31 cellular contexts compared by ENCODE assay signal in the genomic region with DNA sequence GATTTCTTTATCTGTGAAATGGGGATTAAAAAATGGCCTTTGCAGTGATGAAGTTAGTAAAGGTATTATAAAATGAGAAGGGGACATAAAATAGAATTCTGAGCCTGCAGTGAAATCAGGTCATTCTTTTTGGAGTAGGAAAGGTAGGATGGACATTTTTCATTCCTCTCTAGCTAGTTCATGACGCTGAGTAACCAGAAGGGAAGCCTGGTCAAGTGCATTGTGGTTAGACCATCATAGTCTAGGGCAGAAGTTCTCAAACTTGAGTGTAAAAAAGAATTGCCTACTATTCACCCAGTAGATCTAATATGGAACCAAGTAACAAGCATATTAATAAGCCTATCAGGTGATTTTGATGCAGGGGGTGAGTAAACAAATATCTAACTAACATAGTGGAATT.
"Had no signal": no experiment of that assay in that cellular context is flagged by ENCODE, and none has a peak within 500 bp of the region (broad histone marks: within the 10 kb centered on the region; RNA-seq: fewer than 3 reads in every experiment).

No MANE protein-coding gene starts in this region.

- H3K36me3 ChIP-seq: ascending aorta, esophagus squamous epithelium, ovary, right lobe of liver, thoracic aorta had no signal

- ATAC-seq: left cardiac atrium, left ventricle myocardium superior, mucosa of descending colon, right lobe of liver had no signal

- H3K4me3 ChIP-seq: ascending aorta, esophagus squamous epithelium, mucosa of descending colon, ovary, right lobe of liver, skin epidermis, thoracic aorta had no signal

- H3K9me3 ChIP-seq: ascending aorta, esophagus squamous epithelium, mucosa of descending colon, ovary, right lobe of liver, thoracic aorta had no signal

- H3K36me3 Mint-ChIP-seq: activated naive CD8-positive, alpha-beta T cell had no signal

- H3K4me1 ChIP-seq: esophagus squamous epithelium, right lobe of liver had no signal

- H3K27me3 ChIP-seq: ascending aorta, brain microvascular endothelial cell, esophagus squamous epithelium, ovary, right lobe of liver had no signal

- H3K9me3 Mint-ChIP-seq: dendritic cell treated with granulocyte-macrophage colony-stimulating factor and Interleukin-4, amounts not matched to agents 40 ng/mL and 50 ng/mL, for 4 days; endodermal cell; nephron; stimulated activated naive CD8-positive, alpha-beta T cell treated with anti-CD3 and anti-CD28 coated beads, Interleukin-15, Interleukin-2, amounts not matched to agents 100 ng/mL and 50 ng/mL, for 24 hours; T-helper 2 cell treated with Interferon-gamma antibody and Interleukin-4, amounts not matched to agents 5 μg/mL and 100 μg/mL, for 36 hours had no signal

- H3K4me3 Mint-ChIP-seq: activated naive CD8-positive, alpha-beta T cell; dendritic cell treated with granulocyte-macrophage colony-stimulating factor and Interleukin-4, amounts not matched to agents 40 ng/mL and 50 ng/mL, for 4 days; endodermal cell; nephron; stimulated activated naive CD8-positive, alpha-beta T cell treated with anti-CD3 and anti-CD28 coated beads, Interleukin-15, Interleukin-2, amounts not matched to agents 100 ng/mL and 50 ng/mL, for 24 hours; T-helper 2 cell treated with Interferon-gamma antibody and Interleukin-4, amounts not matched to agents 5 μg/mL and 100 μg/mL, for 36 hours had no signal

- DNase-seq: activated CD4-positive, alpha-beta T cell treated with anti-CD3 and anti-CD28 coated beads for 48 hours; activated CD4-positive, alpha-beta T cell treated with anti-CD3 and anti-CD28 coated beads, Interleukin-2, amount 50 U/mL, for 48 hours; activated CD4-positive, CD25-positive, alpha-beta regulatory T cell; activated CD8-positive, alpha-beta memory T cell treated with anti-CD3 and anti-CD28 coated beads for 24 hours; activated effector memory CD4-positive, alpha-beta T cell treated with Interleukin-2 at 50 U/mL for 16 hours; activated naive CD4-positive, alpha-beta T cell treated with Interleukin-2 at 50 U/mL for 16 hours; brain microvascular endothelial cell; caudate nucleus; endodermal cell; esophagus squamous epithelium; foreskin melanocyte; left cardiac atrium; left ventricle myocardium superior; mucosa of descending colon; ovary; right lobe of liver; stimulated activated CD4-positive, alpha-beta T cell treated with anti-CD3 and anti-CD28 coated beads, Interleukin-12 subunit alpha, Interleukin-12 subunit beta, amount 100 ng/mL, for 4 hours; stimulated activated CD4-positive, alpha-beta T cell treated with anti-CD3 and anti-CD28 coated beads, Interleukin-4, amount 100 ng/mL, for 1 hour; T-helper 1 cell; trophoblast cell had no signal

- H3K27me3 Mint-ChIP-seq: progenitor cell of endocrine pancreas had no signal

- FAIRE-seq: islet of Langerhans, urothelium cell line had no signal

- H3K27ac Mint-ChIP-seq: activated naive CD8-positive, alpha-beta T cell; dendritic cell treated with granulocyte-macrophage colony-stimulating factor and Interleukin-4, amounts not matched to agents 40 ng/mL and 50 ng/mL, for 4 days; endodermal cell; progenitor cell of endocrine pancreas; stimulated activated naive CD8-positive, alpha-beta T cell treated with anti-CD3 and anti-CD28 coated beads, Interleukin-15, Interleukin-2, amounts not matched to agents 100 ng/mL and 50 ng/mL, for 24 hours; T-helper 2 cell treated with Interferon-gamma antibody and Interleukin-4, amounts not matched to agents 5 μg/mL and 100 μg/mL, for 36 hours had no signal

- H3K27ac ChIP-seq: ascending aorta, brain microvascular endothelial cell, esophagus squamous epithelium, ovary, right lobe of liver, skin epidermis, thoracic aorta had no signal
